In genomic region chrX:107603433-107604159, GRCh38 we compare ENCODE assay signal across 1 cellular context.
TF ChIP-seq lines count a peak whose summit lies in the region.

No MANE protein-coding gene starts in this region.

TF ChIP-seq in H1, 55 proteins besides CTCF, POLR2A, EP300 and RAD21:
- TF ChIP-seq RXRA (IDR thresholded peaks at IDR 0.05; ENCODE audit: insufficient read depth, low read depth, low read length) (no peak), SAP30 (IDR thresholded peaks at IDR 0.05; ENCODE audit: insufficient read depth, insufficient replicate concordance, low read length) (no peak), RFX5 (IDR thresholded peaks at IDR 0.05; ENCODE audit: borderline replicate concordance, low read depth, low read length) (no peak), GABPA (IDR thresholded peaks at IDR 0.05; ENCODE audit: borderline replicate concordance, insufficient read depth, low read length) (no peak), HDAC2 (IDR thresholded peaks at IDR 0.05; ENCODE audit: borderline replicate concordance in 1 of 2, low read depth in 2 of 2, low read length in 2 of 2) (no peak), SUZ12 (IDR thresholded peaks at IDR 0.05; ENCODE audit: low read length) (no peak), TAF7 (optimal IDR thresholded peaks at IDR 0.05; ENCODE audit: borderline replicate concordance, low read depth, low read length) (no peak), E2F6 (IDR thresholded peaks at IDR 0.05) (no peak), PHF8 (conservative IDR thresholded peaks at IDR 0.05; ENCODE audit: low read depth, low read length) (no peak), SIRT6 (IDR thresholded peaks at IDR 0.05; ENCODE audit: low read length) (no peak), JUN (IDR thresholded peaks at IDR 0.05; ENCODE audit: low read depth, low read length) (no peak), EGR1 (IDR thresholded peaks at IDR 0.05; ENCODE audit: borderline replicate concordance, low read depth, low read length) (no peak), CBX8 (IDR thresholded peaks at IDR 0.05; ENCODE audit: borderline replicate concordance, low read depth, low read length) (no peak), FOSL1 (IDR thresholded peaks at IDR 0.05; ENCODE audit: insufficient read depth, low read depth, low read length) (no peak), ASH2L (IDR thresholded peaks at IDR 0.05; ENCODE audit: low read length) (no peak), POU5F1 (IDR thresholded peaks at IDR 0.05; ENCODE audit: low read depth, low read length) (no peak)
